In genomic region chr12:53212931-53213330, GRCh38 we compare ENCODE assay signal across 13 cellular contexts. TPM values are rescaled to one million over a fixed set of nuclear protein-coding genes. Genes with fewer than 3 reads are reported as not detected.
DNase-seq lines count a peak whose midpoint lies in the region; ATAC-seq lines count a peak whose summit lies in the region.
"Had no signal": no experiment of that assay in that cellular context is flagged by ENCODE, and none has a peak within 500 bp of the region (broad histone marks: within the 10 kb centered on the region; RNA-seq: fewer than 3 reads in every experiment).

No MANE protein-coding gene starts in this region.

- H2AK5ac ChIP-seq in neuronal stem cell (ENCODE audit: low read depth, low read length), result peak overlapping the region; percentile 73

- WGBS in neuronal stem cell (ENCODE audit: extremely low coverage in 2 of 2, insufficient read length in 2 of 2, insufficient replicate concordance in 1 of 2), 2 donors, result no CpG with 5 or more reads among the region's 12 CpGs

- ATAC-seq in GM18861 (IDR thresholded peaks at IDR 0.05; ENCODE audit: unreplicated experiment), result no peak

- peak overlapping the region; percentile 93 for H2BK5ac ChIP-seq in neuronal stem cell (ENCODE audit: low read length)

- H3K4me1 Mint-ChIP-seq in activated CD4-positive, alpha-beta T cell treated with anti-CD3 and anti-CD28 coated beads, Interleukin-2, amount 10 ng/mL, durations not matched to agents 24 days and 14 days, result peaks cover 77% of the 10 kb centered on the region
- H3K4me1 Mint-ChIP-seq in activated T-helper 1 cell treated with anti-CD3 and anti-CD28 coated beads, Interleukin-12 subunit alpha, Interleukin-12 subunit beta, Interleukin-2, Interleukin-4 antibody, amounts not matched to agents 30 ng/mL and 10 ng/mL and 1 ng/mL, durations not matched to agents 14 hours and 24 hours and 36 hours (ENCODE audit: low read depth), result peaks cover 78% of the 10 kb centered on the region

- H2BK12ac ChIP-seq in neuronal stem cell (ENCODE audit: low read length), result no peak overlapping the region

- H3K27ac Mint-ChIP-seq in activated CD4-positive, alpha-beta T cell treated with anti-CD3 and anti-CD28 coated beads, Interleukin-2, amount 10 ng/mL, durations not matched to agents 24 days and 14 days, result peak overlapping the region; percentile 70
- H3K27ac Mint-ChIP-seq in activated T-helper 1 cell treated with anti-CD3 and anti-CD28 coated beads, Interleukin-12 subunit alpha, Interleukin-12 subunit beta, Interleukin-2, Interleukin-4 antibody, amounts not matched to agents 30 ng/mL and 10 ng/mL and 1 ng/mL, durations not matched to agents 14 hours and 24 hours and 36 hours, result peak overlapping the region; percentile 57
- H3K27ac Mint-ChIP-seq: stimulated activated naive CD8-positive, alpha-beta T cell treated with anti-CD3 and anti-CD28 coated beads, Interleukin-15, Interleukin-2, amounts not matched to agents 100 ng/mL and 50 ng/mL, for 24 hours had no signal

- H3K14ac ChIP-seq in neuronal stem cell (ENCODE audit: low read length), result no peak overlapping the region

- no peaks in the 10 kb centered on the region for H3K36me3 ChIP-seq in neuronal stem cell (replicated peaks in 1 of 2; ENCODE audit: control insufficient read depth in 2 of 2, insufficient read depth in 2 of 2, low read length in 2 of 2)

- peak overlapping the region; percentile 17 for H4K91ac ChIP-seq in neuronal stem cell (ENCODE audit: low read depth, low read length, poor library complexity)

- no peaks in the 10 kb centered on the region for H3K79me1 ChIP-seq in neuronal stem cell (ENCODE audit: low read depth, low read length)

- H3K9ac ChIP-seq in neuronal stem cell (ENCODE audit: low read depth, low read length, poor library complexity), result no peak overlapping the region

- H3K4ac ChIP-seq in neuronal stem cell (ENCODE audit: low read length), result no peak overlapping the region

- DNase-seq in activated CD4-positive, alpha-beta T cell treated with anti-CD3 and anti-CD28 coated beads, Interleukin-2, amount 10 ng/mL, durations not matched to agents 24 days and 14 days, result no peak
- no peak for DNase-seq in activated CD4-positive, alpha-beta T cell treated with anti-CD3 and anti-CD28 coated beads, Interleukin-2, amount 50 U/mL, for 1 hour
- DNase-seq in ELR (ENCODE audit: low read depth) (peak; percentile 70), neuronal stem cell (ENCODE audit: low spot score) (no peak), UCSD-AML1 (lab: John Stamatoyannopoulos, UW; ENCODE audit: unreplicated experiment) (no peak), NCI-H2107 (lab: John Stamatoyannopoulos, UW) (no peak)
- no peak for DNase-seq in activated T-helper 1 cell treated with anti-CD3 and anti-CD28 coated beads, Interleukin-12 subunit alpha, Interleukin-12 subunit beta, Interleukin-2, Interleukin-4 antibody, amounts not matched to agents 30 ng/mL and 10 ng/mL and 1 ng/mL, durations not matched to agents 14 hours and 24 hours and 36 hours (ENCODE audit: low spot score)

- H3K4me2 ChIP-seq in neuronal stem cell (ENCODE audit: insufficient read depth, low read length, poor library complexity, severe bottlenecking), result no peak overlapping the region

- H3K27me3 ChIP-seq in neuronal stem cell (ENCODE audit: control insufficient read depth in 3 of 3, insufficient read depth in 3 of 3, low read depth in 1 of 3, low read length in 3 of 3), result peaks cover 0 to 26% (median 2%) of the 10 kb centered on the region in 3 experiments
- H3K27me3 ChIP-seq: MG63, upper lobe of right lung had no signal

- no peak overlapping the region for H2BK15ac ChIP-seq in neuronal stem cell (ENCODE audit: low read length)

- peaks cover 72% of the 10 kb centered on the region for H3K36me3 Mint-ChIP-seq in activated CD4-positive, alpha-beta T cell treated with anti-CD3 and anti-CD28 coated beads, Interleukin-2, amount 10 ng/mL, durations not matched to agents 24 days and 14 days (ENCODE audit: low read depth)
- peaks cover 42% of the 10 kb centered on the region for H3K36me3 Mint-ChIP-seq in activated T-helper 1 cell treated with anti-CD3 and anti-CD28 coated beads, Interleukin-12 subunit alpha, Interleukin-12 subunit beta, Interleukin-2, Interleukin-4 antibody, amounts not matched to agents 30 ng/mL and 10 ng/mL and 1 ng/mL, durations not matched to agents 14 hours and 24 hours and 36 hours (ENCODE audit: low read depth)

- no peaks in the 10 kb centered on the region for H3K9me3 Mint-ChIP-seq in activated CD4-positive, alpha-beta T cell treated with anti-CD3 and anti-CD28 coated beads, Interleukin-2, amount 10 ng/mL, durations not matched to agents 24 days and 14 days
- no peaks in the 10 kb centered on the region for H3K9me3 Mint-ChIP-seq in activated T-helper 1 cell treated with anti-CD3 and anti-CD28 coated beads, Interleukin-12 subunit alpha, Interleukin-12 subunit beta, Interleukin-2, Interleukin-4 antibody, amounts not matched to agents 30 ng/mL and 10 ng/mL and 1 ng/mL, durations not matched to agents 14 hours and 24 hours and 36 hours
- H3K9me3 Mint-ChIP-seq: stimulated activated naive CD8-positive, alpha-beta T cell treated with anti-CD3 and anti-CD28 coated beads, Interleukin-15, Interleukin-2, amounts not matched to agents 100 ng/mL and 50 ng/mL, for 24 hours had no signal

- H3K4me1 ChIP-seq in neuronal stem cell (ENCODE audit: control insufficient read depth in 2 of 2, insufficient read depth in 1 of 2, low read depth in 1 of 2, low read length in 2 of 2), result peaks cover 11 to 19% of the 10 kb centered on the region in 2 donors

- H3K23ac ChIP-seq in neuronal stem cell (ENCODE audit: low read depth, low read length, poor library complexity), result no peak overlapping the region

- H2BK120ac ChIP-seq in neuronal stem cell (ENCODE audit: low read depth, low read length), result no peak overlapping the region

- H3K27ac ChIP-seq in neuronal stem cell (replicated peaks; ENCODE audit: low read length), result no peak overlapping the region
- H3K27ac ChIP-seq: upper lobe of right lung had no signal

- no peaks in the 10 kb centered on the region for H3K9me3 ChIP-seq in neuronal stem cell (replicated peaks in 1 of 2; ENCODE audit: control insufficient read depth in 2 of 2, insufficient read depth in 1 of 2, low read depth in 1 of 2, low read length in 2 of 2)
- H3K9me3 ChIP-seq: MG63, upper lobe of right lung had no signal

- no peak overlapping the region for H3K4me3 ChIP-seq in neuronal stem cell (ENCODE audit: low read length in 2 of 2)
- H3K4me3 ChIP-seq: MG63, upper lobe of right lung had no signal

- intact Hi-C loops in activated CD4-positive, alpha-beta T cell treated with anti-CD3 and anti-CD28 coated beads, Interleukin-2, amount 10 ng/mL, durations not matched to agents 24 days and 14 days (cut with micrococcal nuclease), result loop anchor here (1.0 to 2.0 kb wide), 3 partner anchors 38 to 74 kb away; no protein-coding TSS in a partner anchor
- intact Hi-C loops in activated T-helper 1 cell treated with anti-CD3 and anti-CD28 coated beads, Interleukin-12 subunit alpha, Interleukin-12 subunit beta, Interleukin-2, Interleukin-4 antibody, amounts not matched to agents 30 ng/mL and 10 ng/mL and 1 ng/mL, durations not matched to agents 14 hours and 24 hours and 36 hours (cut with micrococcal nuclease), result loop anchor here (1.0 kb wide), 5 partner anchors 38 to 132 kb away; partner anchors contain the start of genes AAAS and ESPL1

- H3K18ac ChIP-seq in neuronal stem cell (ENCODE audit: low read length), result no peak overlapping the region

- H2AFZ ChIP-seq in neuronal stem cell (ENCODE audit: low read length), result peak overlapping the region; percentile 78

- no peak overlapping the region for H4K8ac ChIP-seq in neuronal stem cell (ENCODE audit: low read depth, low read length)

- no peaks in the 10 kb centered on the region for H3K27me3 Mint-ChIP-seq in activated CD4-positive, alpha-beta T cell treated with anti-CD3 and anti-CD28 coated beads, Interleukin-2, amount 10 ng/mL, durations not matched to agents 24 days and 14 days
- H3K27me3 Mint-ChIP-seq in activated T-helper 1 cell treated with anti-CD3 and anti-CD28 coated beads, Interleukin-12 subunit alpha, Interleukin-12 subunit beta, Interleukin-2, Interleukin-4 antibody, amounts not matched to agents 30 ng/mL and 10 ng/mL and 1 ng/mL, durations not matched to agents 14 hours and 24 hours and 36 hours (ENCODE audit: insufficient read depth), result no peaks in the 10 kb centered on the region
- H3K27me3 Mint-ChIP-seq: stimulated activated naive CD8-positive, alpha-beta T cell treated with anti-CD3 and anti-CD28 coated beads, Interleukin-15, Interleukin-2, amounts not matched to agents 100 ng/mL and 50 ng/mL, for 24 hours had no signal

- no peak overlapping the region for H3K4me3 Mint-ChIP-seq in activated CD4-positive, alpha-beta T cell treated with anti-CD3 and anti-CD28 coated beads, Interleukin-2, amount 10 ng/mL, durations not matched to agents 24 days and 14 days
- no peak overlapping the region for H3K4me3 Mint-ChIP-seq in activated T-helper 1 cell treated with anti-CD3 and anti-CD28 coated beads, Interleukin-12 subunit alpha, Interleukin-12 subunit beta, Interleukin-2, Interleukin-4 antibody, amounts not matched to agents 30 ng/mL and 10 ng/mL and 1 ng/mL, durations not matched to agents 14 hours and 24 hours and 36 hours
- H3K4me3 Mint-ChIP-seq: stimulated activated naive CD8-positive, alpha-beta T cell treated with anti-CD3 and anti-CD28 coated beads, Interleukin-15, Interleukin-2, amounts not matched to agents 100 ng/mL and 50 ng/mL, for 24 hours had no signal

RNA-seq across cellular contexts. Expression of gene ITGB7, which starts 5.9 kb away (rescaled TPM):
- total RNA-seq in activated CD4-positive, alpha-beta T cell treated with anti-CD3 and anti-CD28 coated beads, Interleukin-2, amount 10 ng/mL, durations not matched to agents 24 days and 14 days, result 226 and 239 TPM in 2 replicates
- total RNA-seq in activated T-helper 1 cell treated with anti-CD3 and anti-CD28 coated beads, Interleukin-12 subunit alpha, Interleukin-12 subunit beta, Interleukin-2, Interleukin-4 antibody, amounts not matched to agents 30 ng/mL and 10 ng/mL and 1 ng/mL, durations not matched to agents 14 hours and 24 hours and 36 hours, result 258 and 266 TPM in 2 replicates
- polyA plus RNA-seq in neuronal stem cell (2013, experiment 1 of 2), result 0.07 TPM
- polyA plus RNA-seq in neuronal stem cell (2013, experiment 2 of 2), result 0.03 TPM
- total RNA-seq: pulmonary artery endothelial cell had no signal
- polyA plus RNA-seq: neural cell had no signal

RNA-seq across cellular contexts. Expression of gene RARG, which starts 19.1 kb away (rescaled TPM):
- 57.2 and 58.5 TPM in 2 replicates for total RNA-seq in activated CD4-positive, alpha-beta T cell treated with anti-CD3 and anti-CD28 coated beads, Interleukin-2, amount 10 ng/mL, durations not matched to agents 24 days and 14 days
- 58.6 and 61.6 TPM in 2 replicates for total RNA-seq in activated T-helper 1 cell treated with anti-CD3 and anti-CD28 coated beads, Interleukin-12 subunit alpha, Interleukin-12 subunit beta, Interleukin-2, Interleukin-4 antibody, amounts not matched to agents 30 ng/mL and 10 ng/mL and 1 ng/mL, durations not matched to agents 14 hours and 24 hours and 36 hours
- polyA plus RNA-seq in neuronal stem cell (2013, experiment 1 of 2), result 11.1 TPM
- 10.9 TPM for polyA plus RNA-seq in neuronal stem cell (2013, experiment 2 of 2)

RNA-seq across cellular contexts. Expression of gene CSAD, which starts 32.2 kb away (rescaled TPM):
- 21.6 and 25.6 TPM in 2 replicates for total RNA-seq in activated CD4-positive, alpha-beta T cell treated with anti-CD3 and anti-CD28 coated beads, Interleukin-2, amount 10 ng/mL, durations not matched to agents 24 days and 14 days
- total RNA-seq in activated T-helper 1 cell treated with anti-CD3 and anti-CD28 coated beads, Interleukin-12 subunit alpha, Interleukin-12 subunit beta, Interleukin-2, Interleukin-4 antibody, amounts not matched to agents 30 ng/mL and 10 ng/mL and 1 ng/mL, durations not matched to agents 14 hours and 24 hours and 36 hours, result 21.7 and 22.6 TPM in 2 replicates
- polyA plus RNA-seq in neuronal stem cell (2013, experiment 1 of 2), result 14.3 TPM
- polyA plus RNA-seq in neuronal stem cell (2013, experiment 2 of 2), result 14.1 TPM

RNA-seq across cellular contexts. Expression of gene ZNF740, which starts 32.4 kb away (rescaled TPM):
- total RNA-seq in activated CD4-positive, alpha-beta T cell treated with anti-CD3 and anti-CD28 coated beads, Interleukin-2, amount 10 ng/mL, durations not matched to agents 24 days and 14 days, result 44.0 and 50.5 TPM in 2 replicates
- total RNA-seq in activated T-helper 1 cell treated with anti-CD3 and anti-CD28 coated beads, Interleukin-12 subunit alpha, Interleukin-12 subunit beta, Interleukin-2, Interleukin-4 antibody, amounts not matched to agents 30 ng/mL and 10 ng/mL and 1 ng/mL, durations not matched to agents 14 hours and 24 hours and 36 hours, result 48.1 and 52.8 TPM in 2 replicates
- polyA plus RNA-seq in neuronal stem cell (2013, experiment 1 of 2), result 19.7 TPM
- polyA plus RNA-seq in neuronal stem cell (2013, experiment 2 of 2), result 19.5 TPM

RNA-seq across cellular contexts. Expression of gene ESPL1, which starts 55.2 kb away (rescaled TPM):
- total RNA-seq in activated CD4-positive, alpha-beta T cell treated with anti-CD3 and anti-CD28 coated beads, Interleukin-2, amount 10 ng/mL, durations not matched to agents 24 days and 14 days, result 71.8 and 76.7 TPM in 2 replicates
- 61.2 and 68.4 TPM in 2 replicates for total RNA-seq in activated T-helper 1 cell treated with anti-CD3 and anti-CD28 coated beads, Interleukin-12 subunit alpha, Interleukin-12 subunit beta, Interleukin-2, Interleukin-4 antibody, amounts not matched to agents 30 ng/mL and 10 ng/mL and 1 ng/mL, durations not matched to agents 14 hours and 24 hours and 36 hours
- 14.2 TPM for polyA plus RNA-seq in neuronal stem cell (2013, experiment 1 of 2)
- 14.1 TPM for polyA plus RNA-seq in neuronal stem cell (2013, experiment 2 of 2)
